ENCODE assay signal across 21 cellular contexts in genomic region chr12:55676707-55677106, GRCh38. TPM values are rescaled to one million over a fixed set of nuclear protein-coding genes. Genes with fewer than 3 reads are reported as not detected.
"Had no signal": no experiment of that assay in that cellular context is flagged by ENCODE, and none has a peak within 500 bp of the region (broad histone marks: within the 10 kb centered on the region; RNA-seq: fewer than 3 reads in every experiment).

No MANE protein-coding gene starts in this region.

- H3K27ac Mint-ChIP-seq: activated CD4-positive, alpha-beta memory T cell treated with anti-CD3 and anti-CD28 coated beads, Interleukin-2, amount 10 ng/mL, durations not matched to agents 7 days and 5 days; activated T-cell treated with anti-CD3 and anti-CD28 coated beads, Interleukin-2, amount 50 U/mL, for 72 hours; stimulated activated naive CD8-positive, alpha-beta T cell treated with anti-CD3 and anti-CD28 coated beads, Interleukin-15, Interleukin-2, amounts not matched to agents 100 ng/mL and 50 ng/mL, for 24 hours had no signal

- H3K9me3 ChIP-seq: left ventricle myocardium inferior, ovary had no signal

- H3K27ac ChIP-seq: cardiac muscle cell, left ventricle myocardium inferior, ovary, VCaP had no signal

- H3K9me3 Mint-ChIP-seq: activated CD4-positive, alpha-beta memory T cell treated with anti-CD3 and anti-CD28 coated beads, Interleukin-2, amount 10 ng/mL, durations not matched to agents 7 days and 5 days; activated T-cell treated with anti-CD3 and anti-CD28 coated beads, Interleukin-2, amount 50 U/mL, for 72 hours; stimulated activated naive CD8-positive, alpha-beta T cell treated with anti-CD3 and anti-CD28 coated beads, Interleukin-15, Interleukin-2, amounts not matched to agents 100 ng/mL and 50 ng/mL, for 24 hours had no signal

- H3K36me3 ChIP-seq: cardiac muscle cell, left ventricle myocardium inferior, ovary had no signal

- H3K27me3 ChIP-seq: ovary had no signal

- H3K4me3 Mint-ChIP-seq: activated CD4-positive, alpha-beta memory T cell treated with anti-CD3 and anti-CD28 coated beads, Interleukin-2, amount 10 ng/mL, durations not matched to agents 7 days and 5 days; activated T-cell treated with anti-CD3 and anti-CD28 coated beads, Interleukin-2, amount 50 U/mL, for 72 hours; stimulated activated naive CD8-positive, alpha-beta T cell treated with anti-CD3 and anti-CD28 coated beads, Interleukin-15, Interleukin-2, amounts not matched to agents 100 ng/mL and 50 ng/mL, for 24 hours had no signal

- FAIRE-seq: astrocyte, colon, keratinocyte had no signal

- ATAC-seq: activated T-cell treated with anti-CD3 and anti-CD28 coated beads, Interleukin-2, amount 50 U/mL, for 72 hours had no signal

- H3K4me3 ChIP-seq: cardiac muscle cell, left ventricle myocardium inferior, ovary had no signal

- DNase-seq: activated CD4-positive, alpha-beta memory T cell treated with anti-CD3 and anti-CD28 coated beads, Interleukin-2, amount 10 ng/mL, durations not matched to agents 7 days and 5 days; activated CD8-positive, alpha-beta memory T cell treated with anti-CD3 and anti-CD28 coated beads, Interleukin-2, amount 50 U/mL, for 4 hours; activated T-cell treated with anti-CD3 and anti-CD28 coated beads, Interleukin-2, amount 50 U/mL, for 72 hours; effector CD8-positive, alpha-beta T cell; left ventricle myocardium inferior; mesendoderm; ovary; stimulated activated CD4-positive, alpha-beta T cell treated with anti-CD3 and anti-CD28 coated beads, Interleukin-15, amount 100 ng/mL, for 24 hours; stimulated activated CD4-positive, alpha-beta T cell treated with anti-CD3 and anti-CD28 coated beads, Interleukin-4, amount 100 ng/mL, for 24 hours; T1000 had no signal

RNA-seq across cellular contexts. Expression of gene OR10P1, which starts 40.0 kb away (rescaled TPM):
- total RNA-seq: activated CD4-positive, alpha-beta memory T cell treated with anti-CD3 and anti-CD28 coated beads, Interleukin-2, amount 10 ng/mL, durations not matched to agents 7 days and 5 days; activated T-cell treated with anti-CD3 and anti-CD28 coated beads, Interleukin-2, amount 50 U/mL, for 72 hours; astrocyte; cardiac muscle cell; fibroblast of lung; left ventricle myocardium inferior; ovary; renal cortical epithelial cell; temporal lobe; ureter had no signal
- polyA plus RNA-seq: cardiac muscle cell, fibroblast of lung, keratinocyte, neural cell, ovary had no signal
